18 cellular contexts compared by ENCODE assay signal in genomic region chr7:44373418-44373740, GRCh38. TPM values are rescaled to one million over a fixed set of nuclear protein-coding genes. Genes with fewer than 3 reads are reported as not detected.
"Had no signal": no experiment of that assay in that cellular context is flagged by ENCODE, and none has a peak within 500 bp of the region (broad histone marks: within the 10 kb centered on the region; RNA-seq: fewer than 3 reads in every experiment).

No MANE protein-coding gene starts in this region.

- H3K27ac Mint-ChIP-seq: activated naive CD4-positive, alpha-beta T cell treated with anti-CD3 and anti-CD28 coated beads, Interleukin-2, amount 50 U/mL, for 24 hours; T-helper 1 cell treated with Interleukin-12 subunit alpha and Interleukin-12 subunit beta and Interleukin-4 antibody, amounts not matched to agents 30 μg/mL and 1 μg/mL, for 36 hours had no signal

- H3K4me3 ChIP-seq: dorsolateral prefrontal cortex, hepatocyte, lower lobe of right lung, psoas muscle, skin epidermis, testis had no signal

- H3K9me3 ChIP-seq: lower lobe of right lung, psoas muscle, testis had no signal

- ATAC-seq: foreskin keratinocyte, lower lobe of right lung, psoas muscle, right cardiac atrium had no signal

- H3K4me1 ChIP-seq: lower lobe of right lung, testis had no signal

- H3K4me2 ChIP-seq: hepatocyte had no signal

- H2AFZ ChIP-seq: hepatocyte had no signal

- H3K4me3 Mint-ChIP-seq: activated naive CD4-positive, alpha-beta T cell treated with anti-CD3 and anti-CD28 coated beads, Interleukin-2, amount 50 U/mL, for 24 hours; T-helper 1 cell treated with Interleukin-12 subunit alpha and Interleukin-12 subunit beta and Interleukin-4 antibody, amounts not matched to agents 30 μg/mL and 1 μg/mL, for 36 hours had no signal

- H3K79me2 ChIP-seq: hepatocyte had no signal

- H3K27ac ChIP-seq: dorsolateral prefrontal cortex, foreskin keratinocyte, hepatocyte, lower lobe of right lung, psoas muscle, skin epidermis, testis had no signal

- FAIRE-seq: colon had no signal

- H3K36me3 ChIP-seq: lower lobe of right lung had no signal

- DNase-seq: activated CD4-positive, alpha-beta T cell treated with anti-CD3 and anti-CD28 coated beads, Interleukin-2, amount 50 U/mL, for 1 hour; activated CD8-positive, alpha-beta memory T cell treated with anti-CD3 and anti-CD28 coated beads, Interleukin-2, amount 50 U/mL, for 4 hours; activated gamma-delta T cell; dorsolateral prefrontal cortex; islet precursor cell; lower lobe of right lung; midbrain; psoas muscle; right cardiac atrium; stimulated activated CD4-positive, alpha-beta T cell treated with anti-CD3 and anti-CD28 coated beads, Interleukin-4, amount 100 ng/mL, for 1 hour; testis had no signal

- H3K27me3 ChIP-seq: dorsolateral prefrontal cortex, foreskin keratinocyte, testis had no signal

RNA-seq across cellular contexts. Expression of gene CAMK2B, which starts 48.0 kb away (rescaled TPM):
- total RNA-seq: ureter had no signal
